8 cellular contexts compared by ENCODE assay signal in the genomic region with DNA sequence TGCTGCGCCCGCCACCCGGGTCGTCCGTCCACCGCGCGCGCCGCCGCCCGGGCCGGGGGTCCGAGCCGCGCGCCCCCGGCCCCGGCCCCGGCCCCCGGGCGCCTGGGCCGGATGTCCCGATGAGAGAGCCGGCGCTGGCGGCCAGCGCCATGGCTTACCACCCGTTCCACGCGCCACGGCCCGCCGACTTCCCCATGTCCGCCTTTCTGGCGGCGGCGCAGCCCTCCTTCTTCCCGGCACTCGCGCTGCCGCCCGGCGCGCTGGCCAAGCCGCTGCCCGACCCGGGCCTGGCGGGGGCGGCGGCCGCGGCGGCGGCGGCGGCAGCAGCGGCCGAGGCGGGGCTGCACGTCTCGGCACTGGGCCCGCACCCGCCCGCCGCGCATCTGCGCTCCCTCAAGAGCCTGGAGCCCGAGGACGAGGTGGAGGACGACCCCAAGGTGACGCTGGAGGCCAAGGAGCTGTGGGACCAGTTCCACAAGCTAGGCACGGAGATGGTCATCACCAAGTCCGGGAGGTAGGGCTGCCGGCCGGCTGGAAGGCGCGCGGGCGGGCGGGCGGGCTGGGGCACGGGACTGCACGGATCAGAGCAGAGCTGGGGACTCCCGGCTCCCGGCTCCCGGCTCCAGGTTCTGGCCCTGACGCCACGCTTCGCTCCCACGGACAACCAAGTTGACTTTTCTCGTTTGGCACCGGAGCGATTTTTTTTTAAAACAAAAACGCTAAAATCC. TPM values are rescaled to one million over a fixed set of nuclear protein-coding genes. Genes with fewer than 3 reads are reported as not detected.
DNase-seq lines count a peak whose midpoint lies in the region; TF ChIP-seq lines count a peak whose summit lies in the region.

No MANE protein-coding gene starts in this region.

- DNase-seq in GM03348 (ENCODE audit: low spot score): peak; percentile 83
- peak; percentile 39 for DNase-seq in RWPE1 (ENCODE audit: low spot score)
- peak; percentile 58 to 59 for DNase-seq in fibroblast of lung (ENCODE audit: low read depth in 2 of 2)
- no peak for DNase-seq in retinal pigment epithelial cell (ENCODE audit: low read depth)
- no peak for DNase-seq in HT-29 (ENCODE audit: low spot score)
- DNase-seq in mesenteric fat pad (ENCODE audit: low spot score): no peak
- DNase-seq in SW 1271 (lab: John Stamatoyannopoulos, UW): no peak
- DNase-seq in GM19240 (ENCODE audit: insufficient read length, low spot score): no peak

- peaks cover 37% of the 10 kb centered on the region for H3K36me3 ChIP-seq in fibroblast of lung (ENCODE audit: control insufficient read depth, insufficient read depth, low read length)

- no peak overlapping the region for H3K27ac ChIP-seq in RWPE1
- H3K27ac ChIP-seq in fibroblast of lung (ENCODE audit: insufficient read depth, low read length): peak overlapping the region; percentile 92

- POLR2A ChIA-PET in RWPE1 (lab: Yijun Ruan, JAX; ENCODE audit: low non-redundant PET): no interaction called here

- no peaks in the 10 kb centered on the region for H3K27me3 ChIP-seq in fibroblast of lung (ENCODE audit: control insufficient read depth, insufficient read depth, low read length)

- no peaks in the 10 kb centered on the region for H3K9me3 ChIP-seq in fibroblast of lung (ENCODE audit: control insufficient read depth, insufficient read depth, low read depth, low read length)

- no peaks in the 10 kb centered on the region for H4K20me1 ChIP-seq in fibroblast of lung (ENCODE audit: control insufficient read depth, extremely low read depth, insufficient read depth, low read length)

- no peak overlapping the region for H3K4me2 ChIP-seq in fibroblast of lung (ENCODE audit: extremely low read depth, insufficient read depth, low read length)

- H3K79me2 ChIP-seq in fibroblast of lung (ENCODE audit: control insufficient read depth, insufficient read depth, low read length): peaks cover 95% of the 10 kb centered on the region

- no peak overlapping the region for H2AFZ ChIP-seq in fibroblast of lung (ENCODE audit: low read length)

- peak overlapping the region; percentile 87 for H3K9ac ChIP-seq in fibroblast of lung (ENCODE audit: insufficient read depth, low read length)

- no peak for TF ChIP-seq CTCF in RWPE1 (conservative IDR thresholded peaks at IDR 0.05; ENCODE audit: low read depth)
- TF ChIP-seq CTCF in fibroblast of lung (conservative IDR thresholded peaks at IDR 0.05 in 1 of 2, IDR thresholded peaks at IDR 0.05 in 1 of 2; ENCODE audit: low read depth in 1 of 2, low read length in 2 of 2): no peak
- no peak for TF ChIP-seq CTCF in retinal pigment epithelial cell (conservative IDR thresholded peaks at IDR 0.05; ENCODE audit: low read depth, low read length)

- peak overlapping the region; percentile 75 to 100 (median 94) for H3K4me3 ChIP-seq in fibroblast of lung (replicated peaks in 1 of 4; ENCODE audit: control extremely low read depth in 1 of 4, insufficient read depth in 1 of 4, low read depth in 3 of 4, low read length in 4 of 4)
- H3K4me3 ChIP-seq in retinal pigment epithelial cell (ENCODE audit: low read length): peak overlapping the region; percentile 34

- H3K4me1 ChIP-seq in fibroblast of lung (ENCODE audit: control insufficient read depth, extremely low read depth, insufficient read depth, low read length): no peaks in the 10 kb centered on the region

- CTCF ChIA-PET in RWPE1 (lab: Yijun Ruan, JAX): interaction anchor here (0.6 to 1.6 kb wide), 3 partner anchors 9 to 104 kb away, joined by 4 to 8 read pairs (median 7); no protein-coding TSS in a partner anchor

RNA-seq across cellular contexts. Expression of a gene that starts 0.6 kb away (rescaled TPM):
- total RNA-seq in fibroblast of lung (98.1 and 148 TPM in 2 replicates), mesenteric fat pad (16.1 TPM)
- 40.5 and 64.9 TPM in 2 replicates for polyA plus RNA-seq in fibroblast of lung
- polyA plus RNA-seq in fibroblast of lung (2012): 86.7 and 151 TPM in 2 replicates
- polyA minus RNA-seq in fibroblast of lung (ENCODE audit: low replicate concordance): 102 and 172 TPM in 2 replicates
- total RNA-seq in HT-29 (2014; rRNA removed; shearing (Covaris generic)): 0.08 TPM in 1 of 2 replicates, not detected in the other

RNA-seq across cellular contexts. Expression of a gene that starts 52.0 kb away (rescaled TPM):
- total RNA-seq in fibroblast of lung: 35.2 and 44.1 TPM in 2 replicates
- 84.3 and 93.9 TPM in 2 replicates for polyA plus RNA-seq in fibroblast of lung
- 55.1 and 85.4 TPM in 2 replicates for polyA plus RNA-seq in fibroblast of lung (2012)
- 133 and 151 TPM in 2 replicates for polyA minus RNA-seq in fibroblast of lung (ENCODE audit: low replicate concordance)
- not detected in 2 replicates for total RNA-seq in HT-29 (2014; rRNA removed; shearing (Covaris generic))
- total RNA-seq in mesenteric fat pad: 0.19 TPM

Comparison
In these comparisons a context has a peak if more than half of its experiments do, and no peak if none do; other contexts are left out.
1. DNase-seq: peak in GM03348 (single experiment), RWPE1 (single experiment) and fibroblast of lung (2 of 2); none in retinal pigment epithelial cell (single experiment), HT-29 (single experiment), mesenteric fat pad (single experiment), SW 1271 (0 of 2) and GM19240 (single experiment).
2. RNA of a gene that starts 0.6 kb away (total RNA-seq): 98.1 to 148 TPM in fibroblast of lung and 16.1 TPM in mesenteric fat pad (single experiment); 0.08 TPM in HT-29; every median in the first group is over 10 times any median in the second.
3. RNA of a gene that starts 52.0 kb away (total RNA-seq): 35.2 to 44.1 TPM in fibroblast of lung; 0.19 TPM in mesenteric fat pad (single experiment) and not detected in HT-29; every median in the first group is over 10 times any median in the second.